22 cellular contexts compared by ENCODE assay signal in the genomic region with DNA sequence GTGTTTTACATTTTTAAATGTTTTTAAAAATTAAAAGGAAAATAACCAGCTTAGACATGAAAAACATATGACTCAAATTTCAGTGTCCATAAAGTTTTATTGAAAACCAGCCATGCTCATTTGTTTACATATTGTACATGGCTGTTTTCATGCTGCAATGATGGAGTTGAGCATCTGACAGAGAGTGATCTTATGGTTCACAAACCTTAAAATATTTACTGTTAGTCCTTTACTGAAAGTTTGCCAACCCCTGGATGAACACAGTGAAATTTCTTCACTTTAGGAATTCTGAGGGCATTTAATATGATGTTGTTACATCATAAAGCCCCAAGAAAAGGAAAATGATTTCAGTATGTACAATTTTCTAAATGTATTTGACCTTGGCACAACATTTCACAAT. TPM values are rescaled to one million over a fixed set of nuclear protein-coding genes. Genes with fewer than 3 reads are reported as not detected.
"Had no signal": no experiment of that assay in that cellular context is flagged by ENCODE, and none has a peak within 500 bp of the region (broad histone marks: within the 10 kb centered on the region; RNA-seq: fewer than 3 reads in every experiment).

No MANE protein-coding gene starts in this region.

- H3K27me3 ChIP-seq: esophagus squamous epithelium, gastrocnemius medialis, heart right ventricle, neutrophil, right atrium auricular region, suprapubic skin, thyroid gland, upper lobe of right lung, vagina had no signal

- H3K27ac ChIP-seq: esophagus squamous epithelium, gastrocnemius medialis, heart right ventricle, neutrophil, right atrium auricular region, suprapubic skin, thyroid gland, upper lobe of right lung, vagina had no signal

- H3K9me3 ChIP-seq: esophagus squamous epithelium, gastrocnemius medialis, heart right ventricle, mucosa of descending colon, neutrophil, right atrium auricular region, suprapubic skin, thyroid gland, upper lobe of right lung, vagina had no signal

- H3K4me2 ChIP-seq: smooth muscle cell had no signal

- H3K4me3 ChIP-seq: esophagus squamous epithelium, gastrocnemius medialis, heart right ventricle, mucosa of descending colon, right atrium auricular region, smooth muscle cell, suprapubic skin, thyroid gland, upper lobe of right lung, vagina had no signal

- ATAC-seq: effector memory CD8-positive, alpha-beta T cell; gastrocnemius medialis; heart right ventricle; left lobe of liver; mucosa of descending colon; naive thymus-derived CD8-positive, alpha-beta T cell; stimulated activated naive CD8-positive, alpha-beta T cell treated with anti-CD3 and anti-CD28 coated beads, Interleukin-15, Interleukin-2, amounts not matched to agents 100 U/mL and 50 U/mL, for 24 hours; upper lobe of right lung had no signal

- H3K4me1 ChIP-seq: gastrocnemius medialis, right atrium auricular region, suprapubic skin, thyroid gland, vagina had no signal

- DNase-seq: effector memory CD8-positive, alpha-beta T cell; esophagus squamous epithelium; gastrocnemius medialis; heart right ventricle; hypothalamus; islet precursor cell; mammary epithelial cell; mucosa of descending colon; naive thymus-derived CD8-positive, alpha-beta T cell; stimulated activated CD4-positive, alpha-beta T cell treated with anti-CD3 and anti-CD28 coated beads, Interleukin-2, amount 100 ng/mL, for 48 hours; stimulated activated naive CD8-positive, alpha-beta T cell treated with anti-CD3 and anti-CD28 coated beads, Interleukin-15, Interleukin-2, amounts not matched to agents 100 U/mL and 50 U/mL, for 24 hours; thyroid gland; upper lobe of right lung had no signal

- H3K36me3 ChIP-seq: gastrocnemius medialis, neutrophil, right atrium auricular region, suprapubic skin, thyroid gland, upper lobe of right lung, vagina had no signal

RNA-seq across cellular contexts. Expression of a gene that starts 16.1 kb away (rescaled TPM):
- total RNA-seq: naive thymus-derived CD8-positive, alpha-beta T cell had no signal
- polyA plus RNA-seq: naive thymus-derived CD8-positive, alpha-beta T cell had no signal

RNA-seq across cellular contexts. Expression of a gene that starts 54.0 kb away (rescaled TPM):
- total RNA-seq: epithelial cell of proximal tubule; gastrocnemius medialis; lower leg skin; mammary epithelial cell; naive thymus-derived CD8-positive, alpha-beta T cell; osteoblast; smooth muscle cell; suprapubic skin had no signal
- polyA plus RNA-seq: mammary epithelial cell; naive thymus-derived CD8-positive, alpha-beta T cell; smooth muscle cell had no signal
